In the genomic region with DNA sequence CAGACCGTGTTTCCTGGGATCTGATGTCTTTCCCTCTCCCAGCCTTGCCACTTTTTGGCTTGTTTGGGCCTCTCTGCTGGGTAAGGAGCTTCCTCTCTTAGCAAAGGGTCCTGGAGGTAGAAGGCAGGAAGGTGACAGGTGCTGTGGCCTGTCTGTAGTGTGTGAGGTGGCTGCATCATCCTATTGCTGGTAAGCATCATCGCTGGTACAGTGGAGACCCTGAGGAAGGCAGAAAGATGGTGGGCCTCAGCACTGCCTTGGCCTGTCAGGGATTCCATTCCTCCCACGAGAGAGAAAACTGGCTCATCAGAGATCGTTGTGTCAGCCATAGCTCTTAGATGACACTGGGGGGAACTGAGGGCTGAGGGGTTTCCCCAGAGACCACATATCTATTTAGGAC, we compare ENCODE assay signal across 17 cellular contexts. TPM values are rescaled to one million over a fixed set of nuclear protein-coding genes. Genes with fewer than 3 reads are reported as not detected.
A peak's percentile ranks its signal among the peaks of the same experiment; 100 is the strongest.
DNase-seq lines count a peak whose midpoint lies in the region; ATAC-seq and TF ChIP-seq lines count a peak whose summit lies in the region.
"Had no signal": no experiment of that assay in that cellular context is flagged by ENCODE, and none has a peak within 500 bp of the region (broad histone marks: within the 10 kb centered on the region; RNA-seq: fewer than 3 reads in every experiment).

No MANE protein-coding gene starts in this region.

- TF ChIP-seq EP300 in SK-N-SH (IDR thresholded peaks at IDR 0.05; ENCODE audit: borderline replicate concordance in 1 of 2, low read depth in 1 of 2, low read length in 1 of 2) = no peak

- H3K4me2 ChIP-seq in SK-N-SH = peak overlapping the region; percentile 53; the same call in 1 of the 2 replicates

- POLR2A ChIA-PET in SK-N-SH (lab: Yijun Ruan, JAX) = no interaction called here
- POLR2A ChIA-PET in activated CD8-positive, alpha-beta T cell treated with anti-CD3 and anti-CD28 coated beads for 36 hours (lab: Charles Lee) = interaction anchor here (1.4 kb wide), 1 partner anchor 12 kb away, joined by 4 read pairs; no protein-coding TSS in a partner anchor

- peaks cover 8 to 19% of the 10 kb centered on the region in 2 experiments for H3K36me3 ChIP-seq in SK-N-SH (replicated peaks in 1 of 2; ENCODE audit: control insufficient read depth in 1 of 2, insufficient read depth in 2 of 2, low read length in 1 of 2)
- peaks cover 25% of the 10 kb centered on the region for H3K36me3 ChIP-seq in lower lobe of right lung
- H3K36me3 ChIP-seq: SJCRH30 had no signal

- no peak overlapping the region for H3K4me3 Mint-ChIP-seq in activated CD8-positive, alpha-beta T cell treated with anti-CD3 and anti-CD28 coated beads for 36 hours
- H3K4me3 Mint-ChIP-seq in stimulated activated naive CD8-positive, alpha-beta T cell treated with anti-CD3 and anti-CD28 coated beads, Interleukin-15, amount 100 ng/mL, for 72 hours = no peak overlapping the region
- H3K4me3 Mint-ChIP-seq: activated CD4-positive, alpha-beta T cell treated with anti-CD3 and anti-CD28 coated beads, Interleukin-2, amount 10 ng/mL, durations not matched to agents 7 days and 5 days; CD4-positive, alpha-beta T cell had no signal

- H2AFZ ChIP-seq in SK-N-SH (ENCODE audit: low read depth) = no peak overlapping the region

- ATAC-seq in SK-N-SH treated with all-trans-retinoic acid at 6 μM for 48 hours = no peak
- peak; percentile 54 for ATAC-seq in activated CD8-positive, alpha-beta T cell treated with anti-CD3 and anti-CD28 coated beads for 36 hours
- ATAC-seq in lower lobe of right lung = no peak
- ATAC-seq in stimulated activated naive CD8-positive, alpha-beta T cell treated with anti-CD3 and anti-CD28 coated beads, Interleukin-15, amount 100 ng/mL, for 72 hours = peak; percentile 29

- TF ChIP-seq CTCF in SK-N-SH (IDR thresholded peaks at IDR 0.05) = no peak
- no peak for TF ChIP-seq CTCF in activated CD8-positive, alpha-beta T cell treated with anti-CD3 and anti-CD28 coated beads for 36 hours (IDR thresholded peaks at IDR 0.05)
- no peak for TF ChIP-seq CTCF in lower lobe of right lung (IDR thresholded peaks at IDR 0.05)
- TF ChIP-seq CTCF in coronary artery (IDR thresholded peaks at IDR 0.05) = no peak

- CTCF ChIA-PET in SK-N-SH (lab: Yijun Ruan, JAX) = interaction anchor here (1.0 to 1.9 kb wide), 5 partner anchors 47 to 129 kb away, joined by 3 to 10 read pairs (median 3); no protein-coding TSS in a partner anchor
- CTCF ChIA-PET in activated CD8-positive, alpha-beta T cell treated with anti-CD3 and anti-CD28 coated beads for 36 hours (lab: Charles Lee) = no interaction called here

- DNase-seq in SK-N-SH = no peak
- peak; percentile 29 for DNase-seq in activated CD8-positive, alpha-beta T cell treated with anti-CD3 and anti-CD28 coated beads for 36 hours
- no peak for DNase-seq in lower lobe of right lung
- DNase-seq in stimulated activated naive CD8-positive, alpha-beta T cell treated with anti-CD3 and anti-CD28 coated beads, Interleukin-15, amount 100 ng/mL, for 72 hours = no peak
- DNase-seq in posterior vena cava (ENCODE audit: low spot score) = no peak
- no peak for DNase-seq in coronary artery (ENCODE audit: low spot score)
- DNase-seq in activated naive CD4-positive, alpha-beta T cell treated with anti-CD3 and anti-CD28 coated beads, Interleukin-2, amount 50 U/mL, for 16 hours = no peak
- DNase-seq: activated CD4-positive, alpha-beta T cell treated with anti-CD3 and anti-CD28 coated beads, Interleukin-2, amount 10 ng/mL, durations not matched to agents 7 days and 5 days; activated T-cell treated with anti-CD3 and anti-CD28 coated beads, Interleukin-2, amount 50 U/mL, for 1 hour; CD4-positive, alpha-beta T cell; midbrain; NCI-H146; NCI-H2227 treated with DMSO at 0.1 percent for 48 hours; posterior cingulate gyrus; SJCRH30 had no signal

- no peak overlapping the region for H3K9ac ChIP-seq in SK-N-SH

- intact Hi-C loops in activated CD8-positive, alpha-beta T cell treated with anti-CD3 and anti-CD28 coated beads for 36 hours (cut with micrococcal nuclease) = no loop called here
- intact Hi-C loops in lower lobe of right lung (cut with DNase I) = no loop called here
- intact Hi-C loops in posterior vena cava (cut with DNase I) = no loop called here

- no peaks in the 10 kb centered on the region for H3K9me3 ChIP-seq in SK-N-SH
- no peaks in the 10 kb centered on the region for H3K9me3 ChIP-seq in lower lobe of right lung
- H3K9me3 ChIP-seq: SJCRH30 had no signal

- no peak for TF ChIP-seq RAD21 in SK-N-SH (IDR thresholded peaks at IDR 0.05; ENCODE audit: low read length)

- peaks cover 97% of the 10 kb centered on the region for H4K20me1 ChIP-seq in SK-N-SH (ENCODE audit: insufficient read depth)

- H3K4me1 ChIP-seq in SK-N-SH (ENCODE audit: control insufficient read depth in 1 of 2, insufficient read depth in 2 of 2, low read depth in 1 of 2, low read length in 1 of 2) (peaks cover 48 to 88% of the 10 kb centered on the region in 2 experiments), lower lobe of right lung (peaks cover 71% of the 10 kb centered on the region)

- no peaks in the 10 kb centered on the region for H3K27me3 ChIP-seq in SK-N-SH (ENCODE audit: insufficient read depth)
- H3K27me3 ChIP-seq in lower lobe of right lung (ENCODE audit: low read depth) = no peaks in the 10 kb centered on the region
- H3K27me3 ChIP-seq: SJCRH30 had no signal

- H3K4me3 ChIP-seq in SK-N-SH (ENCODE audit: low read depth in 2 of 2, low read length in 1 of 2) (no peak overlapping the region), lower lobe of right lung (no peak overlapping the region), coronary artery (no peak overlapping the region)
- H3K4me3 ChIP-seq: SJCRH30 had no signal

- H3K9me2 ChIP-seq in SK-N-SH = no peaks in the 10 kb centered on the region

- no peaks in the 10 kb centered on the region for H3K27me3 Mint-ChIP-seq in activated CD8-positive, alpha-beta T cell treated with anti-CD3 and anti-CD28 coated beads for 36 hours
- H3K27me3 Mint-ChIP-seq in stimulated activated naive CD8-positive, alpha-beta T cell treated with anti-CD3 and anti-CD28 coated beads, Interleukin-15, amount 100 ng/mL, for 72 hours = no peaks in the 10 kb centered on the region
- H3K27me3 Mint-ChIP-seq: activated CD4-positive, alpha-beta T cell treated with anti-CD3 and anti-CD28 coated beads, Interleukin-2, amount 10 ng/mL, durations not matched to agents 7 days and 5 days; CD4-positive, alpha-beta T cell had no signal

- peaks cover 36% of the 10 kb centered on the region for H3K4me1 Mint-ChIP-seq in activated CD8-positive, alpha-beta T cell treated with anti-CD3 and anti-CD28 coated beads for 36 hours (ENCODE audit: low read depth)
- H3K4me1 Mint-ChIP-seq in stimulated activated naive CD8-positive, alpha-beta T cell treated with anti-CD3 and anti-CD28 coated beads, Interleukin-15, amount 100 ng/mL, for 72 hours = peaks cover 45% of the 10 kb centered on the region

- no peaks in the 10 kb centered on the region for H3K9me3 Mint-ChIP-seq in activated CD8-positive, alpha-beta T cell treated with anti-CD3 and anti-CD28 coated beads for 36 hours
- H3K9me3 Mint-ChIP-seq in stimulated activated naive CD8-positive, alpha-beta T cell treated with anti-CD3 and anti-CD28 coated beads, Interleukin-15, amount 100 ng/mL, for 72 hours = no peaks in the 10 kb centered on the region
- H3K9me3 Mint-ChIP-seq: activated CD4-positive, alpha-beta T cell treated with anti-CD3 and anti-CD28 coated beads, Interleukin-2, amount 10 ng/mL, durations not matched to agents 7 days and 5 days; CD4-positive, alpha-beta T cell had no signal

- no peak overlapping the region for H3K27ac Mint-ChIP-seq in activated CD8-positive, alpha-beta T cell treated with anti-CD3 and anti-CD28 coated beads for 36 hours
- peak overlapping the region; percentile 7 to 69 for H3K27ac Mint-ChIP-seq in stimulated activated naive CD8-positive, alpha-beta T cell treated with anti-CD3 and anti-CD28 coated beads, Interleukin-15, amount 100 ng/mL, for 72 hours
- H3K27ac Mint-ChIP-seq: activated CD4-positive, alpha-beta T cell treated with anti-CD3 and anti-CD28 coated beads, Interleukin-2, amount 10 ng/mL, durations not matched to agents 7 days and 5 days had no signal

- no peaks in the 10 kb centered on the region for H3K36me3 Mint-ChIP-seq in activated CD8-positive, alpha-beta T cell treated with anti-CD3 and anti-CD28 coated beads for 36 hours (ENCODE audit: low read depth)

- WGBS in SK-N-SH (ENCODE audit: low lambda C conversion rate) = 86% methylated on average over 4 of the region's 4 CpGs

- peak overlapping the region; percentile 54 to 75; a peak in 3 of 4 replicates for H3K27ac ChIP-seq in SK-N-SH (ENCODE audit: low read depth in 2 of 2, low read length in 1 of 2)
- peak overlapping the region; percentile 31 for H3K27ac ChIP-seq in lower lobe of right lung
- no peak overlapping the region for H3K27ac ChIP-seq in coronary artery
- H3K27ac ChIP-seq: 22Rv1 had no signal

- H3K79me2 ChIP-seq in SK-N-SH (ENCODE audit: insufficient read depth) = peaks cover 100% of the 10 kb centered on the region

- peaks cover 30% of the 10 kb centered on the region for H3F3A ChIP-seq in SK-N-SH (replicated peaks; ENCODE audit: insufficient read depth)

TF ChIP-seq in SK-N-SH, 30 proteins besides CTCF, POLR2A, EP300 and RAD21 (continues in another document):
- TF ChIP-seq, protein P1, sequence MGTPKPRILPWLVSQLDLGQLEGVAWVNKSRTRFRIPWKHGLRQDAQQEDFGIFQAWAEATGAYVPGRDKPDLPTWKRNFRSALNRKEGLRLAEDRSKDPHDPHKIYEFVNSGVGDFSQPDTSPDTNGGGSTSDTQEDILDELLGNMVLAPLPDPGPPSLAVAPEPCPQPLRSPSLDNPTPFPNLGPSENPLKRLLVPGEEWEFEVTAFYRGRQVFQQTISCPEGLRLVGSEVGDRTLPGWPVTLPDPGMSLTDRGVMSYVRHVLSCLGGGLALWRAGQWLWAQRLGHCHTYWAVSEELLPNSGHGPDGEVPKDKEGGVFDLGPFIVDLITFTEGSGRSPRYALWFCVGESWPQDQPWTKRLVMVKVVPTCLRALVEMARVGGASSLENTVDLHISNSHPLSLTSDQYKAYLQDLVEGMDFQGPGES (IDR thresholded peaks at IDR 0.05; ENCODE audit: low read depth, low read length) = no peak

RNA-seq across cellular contexts. Expression of a gene that starts 46.5 kb away (rescaled TPM):
- 6.6 and 23.5 TPM in 2 replicates for polyA plus RNA-seq in SK-N-SH (2012; rRNA removed)
- 13.6 and 23.5 TPM in 2 replicates for polyA plus RNA-seq in SK-N-SH (2012; cell fraction: cytosol; rRNA removed)
- polyA plus RNA-seq in SK-N-SH (2012; cell fraction: nucleus; rRNA removed) = 39.0 and 44.8 TPM in 2 replicates
- 10 to 100 TPM; 46.5 to 52.2 TPM for total RNA-seq in activated CD8-positive, alpha-beta T cell treated with anti-CD3 and anti-CD28 coated beads for 36 hours
- total RNA-seq in lower lobe of right lung (102 TPM), posterior vena cava (10 to 100 TPM; 61.5 to 62.6 TPM)

Comparison
In these comparisons a context has a peak if more than half of its experiments do, and no peak if none do; other contexts are left out.
1. H3K27ac ChIP-seq: peak in SK-N-SH (2 of 2) and lower lobe of right lung (single experiment); none in coronary artery (0 of 2).
2. ATAC-seq: peak in activated CD8-positive, alpha-beta T cell treated with anti-CD3 and anti-CD28 coated beads for 36 hours (single experiment) and stimulated activated naive CD8-positive, alpha-beta T cell treated with anti-CD3 and anti-CD28 coated beads, Interleukin-15, amount 100 ng/mL, for 72 hours (single experiment); none in SK-N-SH treated with all-trans-retinoic acid at 6 μM for 48 hours (single experiment) and lower lobe of right lung (0 of 2).